Comparison of ENCODE assay signal across 24 cellular contexts in the genomic region with DNA sequence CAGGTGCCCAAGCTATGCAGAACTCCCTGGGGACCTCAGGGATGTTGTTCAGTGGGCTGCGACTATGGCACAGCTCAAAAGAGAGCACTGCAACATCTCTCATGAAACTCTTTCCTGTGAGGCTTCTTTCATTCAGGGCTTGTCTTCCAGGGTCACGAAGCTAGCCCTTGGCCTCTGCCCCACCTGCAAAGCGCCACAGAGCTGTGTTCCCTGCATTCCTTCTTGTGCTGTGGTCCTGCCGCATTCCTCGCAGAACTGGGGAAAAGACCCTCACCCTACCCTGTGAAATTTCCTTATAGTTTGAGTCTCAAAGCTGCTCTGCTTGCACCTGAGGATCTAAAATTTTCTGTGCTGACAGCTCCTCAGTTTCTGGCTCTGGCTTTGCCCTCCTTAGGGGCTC. TPM values are rescaled to one million over a fixed set of nuclear protein-coding genes. Genes with fewer than 3 reads are reported as not detected.
DNase-seq lines count a peak whose midpoint lies in the region; FAIRE-seq and TF ChIP-seq lines count a peak whose summit lies in the region.
"Had no signal": no experiment of that assay in that cellular context is flagged by ENCODE, and none has a peak within 500 bp of the region (broad histone marks: within the 10 kb centered on the region; RNA-seq: fewer than 3 reads in every experiment).

No MANE protein-coding gene starts in this region.

- no peaks in the 10 kb centered on the region for H4K20me1 ChIP-seq in PC-9 (ENCODE audit: insufficient read depth)
- H4K20me1 ChIP-seq in H1 (replicated peaks in 1 of 2; ENCODE audit: control insufficient read depth in 1 of 2, insufficient read depth in 2 of 2, low read length in 2 of 2): no peaks in the 10 kb centered on the region
- H4K20me1 ChIP-seq in neural progenitor cell (ENCODE audit: low read depth): no peaks in the 10 kb centered on the region

- TF ChIP-seq EP300 in H1 (IDR thresholded peaks at IDR 0.05; ENCODE audit: borderline replicate concordance in 1 of 2, low read depth in 2 of 2, low read length in 2 of 2): no peak
- TF ChIP-seq EP300 in suprapubic skin (IDR thresholded peaks at IDR 0.05): no peak

- TF ChIP-seq CTCF in PC-9 (conservative IDR thresholded peaks at IDR 0.05): no peak
- no peak for TF ChIP-seq CTCF in H1 (IDR thresholded peaks at IDR 0.05; ENCODE audit: control extremely low read depth in 1 of 3, insufficient read depth in 1 of 3, low read depth in 1 of 3, low read length in 3 of 3)
- TF ChIP-seq CTCF in neural progenitor cell (IDR thresholded peaks at IDR 0.05): no peak
- no peak for TF ChIP-seq CTCF in suprapubic skin (IDR thresholded peaks at IDR 0.05)

- H3K56ac ChIP-seq in H1 (replicated peaks; ENCODE audit: insufficient read length, low read depth, low read length): no peak overlapping the region

- H2AK5ac ChIP-seq in H1 (ENCODE audit: low read depth, low read length): no peak overlapping the region

- intact Hi-C loops in PC-9 (cut with micrococcal nuclease; ENCODE audit: unreplicated experiment): no loop called here

- peaks cover 3% of the 10 kb centered on the region for H3K27me3 Mint-ChIP-seq in neural progenitor cell (ENCODE audit: insufficient read depth, low read depth)
- H3K27me3 Mint-ChIP-seq: central memory CD8-positive, alpha-beta T cell had no signal

- H3K9ac ChIP-seq in H1 (replicated peaks in 1 of 4; ENCODE audit: extremely low read depth in 1 of 4, low read depth in 3 of 4, low read length in 3 of 4) (no peak overlapping the region), neural progenitor cell (no peak overlapping the region)

- H3K9me3 ChIP-seq in PC-9 (ENCODE audit: insufficient read depth, low read depth) (no peaks in the 10 kb centered on the region), H1 (ENCODE audit: insufficient read depth in 2 of 2, low read depth in 1 of 2, low read length in 1 of 2) (no peaks in the 10 kb centered on the region), neural progenitor cell (ENCODE audit: low read depth) (no peaks in the 10 kb centered on the region), suprapubic skin (no peaks in the 10 kb centered on the region)
- H3K9me3 ChIP-seq: gastroesophageal sphincter, MG63, upper lobe of left lung had no signal

- no peak for TF ChIP-seq RAD21 in H1 (IDR thresholded peaks at IDR 0.05 in 1 of 2, conservative IDR thresholded peaks at IDR 0.05 in 1 of 2; ENCODE audit: low read depth in 2 of 2, low read length in 2 of 2)

- BruUV-seq in PC-9 (replicated peaks; lab: Mats Ljungman, UMichigan): no TSS peak

- no peaks in the 10 kb centered on the region for H3K9me2 ChIP-seq in PC-9 (ENCODE audit: insufficient read depth)

- H3K79me2 ChIP-seq in PC-9 (ENCODE audit: low read depth): 0 out of 2 replicates have a peak, but pooled peaks cover 4% of the 10 kb centered on the region
- no peaks in the 10 kb centered on the region for H3K79me2 ChIP-seq in H1 (ENCODE audit: control insufficient read depth in 1 of 2, insufficient read depth in 2 of 2, low read length in 2 of 2)
- H3K79me2 ChIP-seq in neural progenitor cell (ENCODE audit: low read depth): no peaks in the 10 kb centered on the region

- H3K27ac ChIP-seq in PC-9 (peak overlapping the region; percentile 100), H1 (ENCODE audit: low read depth, low read length) (no peak overlapping the region), neural progenitor cell (no peak overlapping the region), suprapubic skin (peak overlapping the region; percentile 82)
- H3K27ac ChIP-seq: gastroesophageal sphincter had no signal

- H3K4me3 ChIP-seq in PC-9: no peak overlapping the region
- H3K4me3 ChIP-seq in H1 (ENCODE audit: extremely low read depth in 1 of 4, insufficient read depth in 2 of 4, low read depth in 3 of 4, low read length in 4 of 4): no peak overlapping the region
- H3K4me3 ChIP-seq in neural progenitor cell: no peak overlapping the region
- no peak overlapping the region for H3K4me3 ChIP-seq in suprapubic skin
- H3K4me3 ChIP-seq: gastroesophageal sphincter, MG63, upper lobe of left lung had no signal

- no peak overlapping the region for H4K5ac ChIP-seq in H1 (ENCODE audit: insufficient read length, low read depth, low read length)

- TF ChIP-seq POLR2A in H1 (IDR thresholded peaks at IDR 0.05; ENCODE audit: control extremely low read depth in 1 of 2, low read depth in 2 of 2, low read length in 2 of 2) (no peak), suprapubic skin (IDR thresholded peaks at IDR 0.05) (no peak)

- H4K91ac ChIP-seq in H1 (replicated peaks; ENCODE audit: insufficient read length, low read length): no peak overlapping the region

- H3K27me3 ChIP-seq in PC-9 (ENCODE audit: insufficient read depth, low read depth): no peaks in the 10 kb centered on the region
- H3K27me3 ChIP-seq in H1 (replicated peaks in 1 of 4; ENCODE audit: control insufficient read depth in 3 of 4, extremely low read depth in 1 of 4, insufficient read depth in 3 of 4, low read length in 3 of 4): no peaks in the 10 kb centered on the region
- H3K27me3 ChIP-seq in neural progenitor cell: no peaks in the 10 kb centered on the region
- no peaks in the 10 kb centered on the region for H3K27me3 ChIP-seq in suprapubic skin
- H3K27me3 ChIP-seq: gastroesophageal sphincter, MG63, upper lobe of left lung had no signal

- FAIRE-seq in H1 (lab: Jason Lieb, UNC): no peak
- FAIRE-seq: small intestine had no signal

- CTCF ChIA-PET in PC-9 (lab: Charles Lee): no interaction called here
- CTCF ChIA-PET in H1 (lab: Charles Lee; ENCODE audit: partially characterized antibody): interaction anchor here (0.9 to 5.3 kb wide), 6 partner anchors 14 to 116 kb away, joined by 3 to 23 read pairs (median 5); no protein-coding TSS in a partner anchor

- no peaks in the 10 kb centered on the region for H3K79me1 ChIP-seq in H1 (ENCODE audit: low read depth, low read length)

- H3K36me3 Mint-ChIP-seq in neural progenitor cell: no peaks in the 10 kb centered on the region
- H3K36me3 Mint-ChIP-seq: memory B cell; naive thymus-derived CD4-positive, alpha-beta T cell had no signal

- peak overlapping the region; percentile 70 for H3K4me2 ChIP-seq in PC-9
- no peak overlapping the region for H3K4me2 ChIP-seq in H1 (ENCODE audit: insufficient read depth in 1 of 2, low read depth in 2 of 2, low read length in 2 of 2)
- H3K4me2 ChIP-seq in neural progenitor cell: no peak overlapping the region

- peaks cover 67% of the 10 kb centered on the region for H3F3A ChIP-seq in PC-9 (ENCODE audit: insufficient read depth, low read depth)
- H3F3A ChIP-seq in neural progenitor cell (ENCODE audit: low read depth): no peaks in the 10 kb centered on the region

- H3K4me1 Mint-ChIP-seq in neural progenitor cell: peaks cover 29% of the 10 kb centered on the region
- H3K4me1 Mint-ChIP-seq: central memory CD8-positive, alpha-beta T cell; memory B cell had no signal

- no peak overlapping the region for H2BK5ac ChIP-seq in H1 (ENCODE audit: low read depth, low read length)

- 86% methylated on average over 5 of the region's 5 CpGs; no CpG with 5 or more reads in 1 of the 2 experiments for WGBS in H1 (ENCODE audit: extremely low coverage in 1 of 2, insufficient coverage in 1 of 2, insufficient read length in 1 of 2, insufficient replicate concordance in 2 of 2, low coverage in 1 of 2, low lambda C conversion rate in 2 of 2, missing lambda C conversion rate in 1 of 2), 2 experiments
- 75% methylated on average over 5 of the region's 5 CpGs for WGBS in suprapubic skin

- H3K23me2 ChIP-seq in H1 (ENCODE audit: low read depth, low read length): no peaks in the 10 kb centered on the region

- H3K27ac Mint-ChIP-seq in neural progenitor cell: peak overlapping the region; percentile 16
- H3K27ac Mint-ChIP-seq: memory B cell; naive thymus-derived CD4-positive, alpha-beta T cell; stimulated activated naive CD8-positive, alpha-beta T cell treated with anti-CD3 and anti-CD28 coated beads, Interleukin-15, amount 100 ng/mL, for 72 hours had no signal

- H2BK120ac ChIP-seq in H1 (replicated peaks; ENCODE audit: low read depth, low read length): no peak overlapping the region

- no peak overlapping the region for H4K8ac ChIP-seq in H1 (ENCODE audit: extremely low read depth, insufficient read depth, low read length)

- H2BK15ac ChIP-seq in H1 (ENCODE audit: low read length): no peak overlapping the region

- no peak overlapping the region for H3K14ac ChIP-seq in H1 (ENCODE audit: insufficient read length)

- H3K4me1 ChIP-seq in PC-9 (replicated peaks; ENCODE audit: insufficient read depth) (peaks cover 99% of the 10 kb centered on the region), H1 (replicated peaks in 1 of 4; ENCODE audit: control insufficient read depth in 3 of 4, insufficient read depth in 4 of 4, low read length in 3 of 4) (no peaks in the 10 kb centered on the region; a peak in 1 of 7 replicates), neural progenitor cell (peaks cover 1% of the 10 kb centered on the region), suprapubic skin (peaks cover 84% of the 10 kb centered on the region)

- H2AFZ ChIP-seq in PC-9: no peak overlapping the region
- no peak overlapping the region for H2AFZ ChIP-seq in H1 (ENCODE audit: low read length)
- no peak overlapping the region for H2AFZ ChIP-seq in neural progenitor cell (replicated peaks)

- POLR2A ChIA-PET in PC-9 (lab: Charles Lee; ENCODE audit: unreplicated experiment): interaction anchor here (0.5 kb wide), 2 partner anchors 171 to 177 kb away, joined by 3 read pairs; no protein-coding TSS in a partner anchor
- POLR2A ChIA-PET in H1 (lab: Charles Lee; ENCODE audit: partially characterized antibody): no interaction called here

- H3K36me3 ChIP-seq in PC-9 (ENCODE audit: low read depth): no peaks in the 10 kb centered on the region
- no peaks in the 10 kb centered on the region for H3K36me3 ChIP-seq in H1 (ENCODE audit: control insufficient read depth in 2 of 4, insufficient read depth in 4 of 4, low read length in 3 of 4)
- no peaks in the 10 kb centered on the region for H3K36me3 ChIP-seq in neural progenitor cell
- no peaks in the 10 kb centered on the region for H3K36me3 ChIP-seq in suprapubic skin
- H3K36me3 ChIP-seq: gastroesophageal sphincter, MG63, upper lobe of left lung had no signal

- peaks cover 3% of the 10 kb centered on the region for H3K9me3 Mint-ChIP-seq in neural progenitor cell
- H3K9me3 Mint-ChIP-seq: activated T-cell treated with anti-CD3 and anti-CD28 coated beads, Interleukin-2, amount 50 U/mL, for 4 hours; central memory CD8-positive, alpha-beta T cell; memory B cell; naive thymus-derived CD4-positive, alpha-beta T cell; stimulated activated naive CD8-positive, alpha-beta T cell treated with anti-CD3 and anti-CD28 coated beads, Interleukin-15, amount 100 ng/mL, for 72 hours had no signal

- no peak for DNase-seq in PC-9
- DNase-seq in H1 (ENCODE audit: low read depth in 1 of 2, low spot score in 2 of 2): no peak
- DNase-seq in neural progenitor cell (ENCODE audit: low spot score): no peak
- DNase-seq in suprapubic skin (ENCODE audit: low spot score in 2 of 2): no peak
- DNase-seq in Ammon's horn (ENCODE audit: low spot score): no peak
- DNase-seq in NOMO-1 treated with dmso at 0.1 percent for 144 hours (lab: John Stamatoyannopoulos, UW; ENCODE audit: unreplicated experiment): no peak
- no peak for DNase-seq in GOT3 (lab: John Stamatoyannopoulos, UW)
- DNase-seq: activated CD4-positive, CD25-positive, alpha-beta regulatory T cell treated with anti-CD3 and anti-CD28 coated beads, Interleukin-2, amount 50 U/mL, for 72 hours; activated naive CD4-positive, alpha-beta T cell treated with Interleukin-2 at 50 U/mL for 16 hours; activated T-cell treated with anti-CD3 and anti-CD28 coated beads, Interleukin-2, amount 50 U/mL, for 4 hours; AML-193; erythroblast; HCEC 1CT; MG63; naive thymus-derived CD4-positive, alpha-beta T cell; NCI-H1436 treated with DMSO at 0.1 percent for 48 hours; stimulated activated CD4-positive, alpha-beta T cell treated with anti-CD3 and anti-CD28 coated beads, Interleukin-2, amount 100 ng/mL, for 48 hours; stimulated activated naive CD8-positive, alpha-beta T cell treated with anti-CD3 and anti-CD28 coated beads, Interleukin-15, amount 100 ng/mL, for 72 hours; upper lobe of left lung had no signal

- no peak overlapping the region for H3K4me3 Mint-ChIP-seq in neural progenitor cell
- H3K4me3 Mint-ChIP-seq: activated T-cell treated with anti-CD3 and anti-CD28 coated beads, Interleukin-2, amount 50 U/mL, for 4 hours; central memory CD8-positive, alpha-beta T cell; memory B cell; naive thymus-derived CD4-positive, alpha-beta T cell; stimulated activated naive CD8-positive, alpha-beta T cell treated with anti-CD3 and anti-CD28 coated beads, Interleukin-15, amount 100 ng/mL, for 72 hours had no signal

- no peak overlapping the region for H2BK20ac ChIP-seq in H1 (ENCODE audit: low read length)

- H3K23ac ChIP-seq in H1 (ENCODE audit: insufficient read length): no peak overlapping the region

- no peak overlapping the region for H3K18ac ChIP-seq in H1 (ENCODE audit: extremely low read depth, low read length)

- no peak overlapping the region for H2BK12ac ChIP-seq in H1 (ENCODE audit: low read depth, low read length)

- no peak overlapping the region for H3K4ac ChIP-seq in H1 (replicated peaks; ENCODE audit: insufficient read length, low read depth, low read length)

RNA-seq across cellular contexts. Expression of gene ITGB6, which starts 26.3 kb away (rescaled TPM):
- 24.3 and 30.6 TPM in 2 replicates for total RNA-seq in PC-9 (2021)
- total RNA-seq in H1 (2021; fragmentation: NEBNext Ultra II Directional; extraction: Animal tissue kit (Norgen Biotek cat#: 25700)): not detected in 2 replicates
- not detected in 2 replicates for polyA plus RNA-seq in H1 (2011; rRNA removed)
- not detected for polyA plus RNA-seq in H1 (2011; cell fraction: cytosol; rRNA removed)
- polyA plus RNA-seq in H1 (2011; cell fraction: nucleus; rRNA removed): not detected
- polyA plus RNA-seq in H1 (2012, experiment 1 of 2): not detected in 4 replicates
- not detected for polyA plus RNA-seq in H1 (2012, experiment 2 of 2)
- not detected for polyA plus RNA-seq in H1 (2013, experiment 1 of 2)
- not detected for polyA plus RNA-seq in H1 (2013, experiment 2 of 2)
- not detected in 2 replicates for polyA minus RNA-seq in H1 (2011; rRNA and poly(A)+ RNA removed)
- not detected for polyA minus RNA-seq in H1 (2011; cell fraction: cytosol; rRNA and poly(A)+ RNA removed)
- not detected for polyA minus RNA-seq in H1 (2011; cell fraction: nucleus; rRNA and poly(A)+ RNA removed)
- total RNA-seq in neural progenitor cell (ENCODE audit: low replicate concordance): not detected in 2 replicates
- 10 to 100 TPM in 2 of 4 donors, 1 to 10 TPM in 2; 4.4 to 13.8 (median 10.0) TPM for total RNA-seq in suprapubic skin
- total RNA-seq: activated T-cell treated with anti-CD3 and anti-CD28 coated beads, Interleukin-2, amount 50 U/mL, for 4 hours; naive thymus-derived CD4-positive, alpha-beta T cell; posterior vena cava had no signal
- polyA plus RNA-seq: naive thymus-derived CD4-positive, alpha-beta T cell had no signal

Comparison
In these comparisons a context has a peak if more than half of its experiments do, and no peak if none do; other contexts are left out.
1. H3K27ac ChIP-seq: peak in PC-9 (single experiment) and suprapubic skin (single experiment); none in H1 (single experiment) and neural progenitor cell (single experiment).